28 cellular contexts compared by ENCODE assay signal in genomic region chr2:102634831-102635241, GRCh38. TPM values are rescaled to one million over a fixed set of nuclear protein-coding genes. Genes with fewer than 3 reads are reported as not detected.
"Had no signal": no experiment of that assay in that cellular context is flagged by ENCODE, and none has a peak within 500 bp of the region (broad histone marks: within the 10 kb centered on the region; RNA-seq: fewer than 3 reads in every experiment).

No MANE protein-coding gene starts in this region.

- H3K4me1 Mint-ChIP-seq: central memory CD8-positive, alpha-beta T cell; IgD-negative memory B cell had no signal

- DNase-seq: activated CD4-positive, alpha-beta T cell treated with anti-CD3 and anti-CD28 coated beads for 4 hours; activated CD8-positive, alpha-beta memory T cell treated with anti-CD3 and anti-CD28 coated beads, Interleukin-2, amount 50 U/mL, for 4 hours; activated CD8-positive, alpha-beta T cell treated with anti-CD3 and anti-CD28 coated beads for 36 hours; activated naive CD4-positive, alpha-beta T cell treated with anti-CD3 and anti-CD28 coated beads, Interleukin-2, amount 50 U/mL, for 16 hours; activated T-cell treated with anti-CD3 and anti-CD28 coated beads, Interleukin-2, amount 50 U/mL, for 72 hours; body of pancreas; MG63; MV-4-11; NCI-H1092 treated with DMSO at 0.1 percent for 48 hours; NCI-H1417 treated with DMSO at 0.1 percent for 48 hours; NCI-H1694; NCI-H2029; NCI-H2107; NCI-H345; NCI-H510A; NCI-H526 treated with DMSO at 0.1 percent for 48 hours; NCI-H82; Peyer's patch; Right ventricle myocardium superior; SJCRH30 had no signal

- H3K9me3 Mint-ChIP-seq: activated CD8-positive, alpha-beta T cell treated with anti-CD3 and anti-CD28 coated beads for 36 hours; activated T-cell treated with anti-CD3 and anti-CD28 coated beads, Interleukin-2, amount 50 U/mL, for 72 hours; activated T-helper 2 cell treated with anti-CD3 and anti-CD28 coated beads, Interferon-gamma antibody, Interleukin-2, Interleukin-4, amounts not matched to agents 10 μg/mL and 5 μg/mL and 100 μg/mL, durations not matched to agents 14 hours and 24 hours and 36 hours; central memory CD8-positive, alpha-beta T cell; IgD-negative memory B cell; T-helper 1 cell treated with Interleukin-12 subunit alpha and Interleukin-12 subunit beta and Interleukin-4 antibody, amounts not matched to agents 30 μg/mL and 1 μg/mL, for 36 hours had no signal

- H3K9me3 ChIP-seq: ascending aorta, body of pancreas, MG63, Peyer's patch, SJCRH30 had no signal

- ATAC-seq: activated CD4-positive, CD25-positive, alpha-beta regulatory T cell treated with anti-CD3 and anti-CD28 coated beads, Interleukin-2, amount 50 U/mL, for 24 hours; activated CD8-positive, alpha-beta T cell treated with anti-CD3 and anti-CD28 coated beads for 36 hours; activated T-cell treated with anti-CD3 and anti-CD28 coated beads, Interleukin-2, amount 50 U/mL, for 72 hours; body of pancreas had no signal

- H3K27ac ChIP-seq: ascending aorta, body of pancreas, Peyer's patch, RWPE1, SJCRH30 had no signal

- H3K4me3 Mint-ChIP-seq: activated CD8-positive, alpha-beta T cell treated with anti-CD3 and anti-CD28 coated beads for 36 hours; activated T-cell treated with anti-CD3 and anti-CD28 coated beads, Interleukin-2, amount 50 U/mL, for 72 hours; central memory CD8-positive, alpha-beta T cell; IgD-negative memory B cell; T-helper 1 cell treated with Interleukin-12 subunit alpha and Interleukin-12 subunit beta and Interleukin-4 antibody, amounts not matched to agents 30 μg/mL and 1 μg/mL, for 36 hours had no signal

- H3K4me3 ChIP-seq: ascending aorta, body of pancreas, MG63, Peyer's patch, SJCRH30 had no signal

- H3K27me3 ChIP-seq: ascending aorta, body of pancreas, MG63, Peyer's patch had no signal

- H3K27me3 Mint-ChIP-seq: IgD-negative memory B cell had no signal

- H3K36me3 ChIP-seq: ascending aorta, MG63, Peyer's patch, SJCRH30 had no signal

- H3K27ac Mint-ChIP-seq: activated CD8-positive, alpha-beta T cell treated with anti-CD3 and anti-CD28 coated beads for 36 hours; activated T-cell treated with anti-CD3 and anti-CD28 coated beads, Interleukin-2, amount 50 U/mL, for 72 hours; activated T-helper 2 cell treated with anti-CD3 and anti-CD28 coated beads, Interferon-gamma antibody, Interleukin-2, Interleukin-4, amounts not matched to agents 10 μg/mL and 5 μg/mL and 100 μg/mL, durations not matched to agents 14 hours and 24 hours and 36 hours; IgD-negative memory B cell; T-helper 1 cell treated with Interleukin-12 subunit alpha and Interleukin-12 subunit beta and Interleukin-4 antibody, amounts not matched to agents 30 μg/mL and 1 μg/mL, for 36 hours had no signal

- H3K4me1 ChIP-seq: ascending aorta, body of pancreas, SJCRH30 had no signal

RNA-seq across cellular contexts. Expression of gene SLC9A2, which starts 15.5 kb away (rescaled TPM):
- total RNA-seq: activated T-helper 2 cell treated with anti-CD3 and anti-CD28 coated beads, Interferon-gamma antibody, Interleukin-2, Interleukin-4, amounts not matched to agents 10 μg/mL and 5 μg/mL and 100 μg/mL, durations not matched to agents 14 hours and 24 hours and 36 hours; ascending aorta; OCI-LY7; Right ventricle myocardium superior had no signal
- polyA plus RNA-seq: IgD-negative memory B cell had no signal
